ENCODE assay signal across 23 cellular contexts in the genomic region with DNA sequence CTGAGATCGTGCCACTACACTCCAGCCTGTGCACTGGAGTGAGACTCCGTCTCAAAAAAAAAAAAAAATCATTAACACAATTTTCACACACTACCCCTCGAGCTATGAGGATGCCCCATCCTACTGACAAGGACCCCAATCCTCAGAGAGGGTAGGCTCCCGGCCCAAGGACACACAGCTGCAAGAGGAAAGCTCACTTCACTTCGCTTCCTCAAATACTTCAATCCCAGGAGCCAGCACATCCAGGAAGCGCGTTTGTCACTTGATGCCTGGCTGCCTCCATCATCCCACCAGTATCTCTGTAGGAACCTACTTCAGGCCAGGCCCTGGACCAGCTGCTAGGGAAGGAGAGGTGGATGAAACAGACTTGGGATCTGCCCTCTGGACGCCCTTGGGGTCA.
DNase-seq lines count a peak whose midpoint lies in the region; ATAC-seq, FAIRE-seq and TF ChIP-seq lines count a peak whose summit lies in the region.
"Had no signal": no experiment of that assay in that cellular context is flagged by ENCODE, and none has a peak within 500 bp of the region (broad histone marks: within the 10 kb centered on the region; RNA-seq: fewer than 3 reads in every experiment).

No MANE protein-coding gene starts in this region.

- H3K27ac Mint-ChIP-seq in stimulated activated naive B cell treated with anti-CD40 and anti-IgM and Interleukin-4, amounts not matched to agents 10 μg/mL and 1 μg/mL and 100 μg/mL, for 72 hours: peak overlapping the region; percentile 47

- H3K36me3 ChIP-seq in left ventricle myocardium inferior: peaks cover 15% of the 10 kb centered on the region
- peaks cover 6% of the 10 kb centered on the region in 2 donors for H3K36me3 ChIP-seq in kidney (ENCODE audit: control insufficient read depth in 1 of 2, insufficient read depth in 2 of 2, low read length in 2 of 2)
- peaks cover 0 to 5% of the 10 kb centered on the region in 2 donors for H3K36me3 ChIP-seq in vagina
- H3K36me3 ChIP-seq: MG63 had no signal

- FAIRE-seq in kidney (lab: Jason Lieb, UNC): no peak
- FAIRE-seq: A204.1, HTR-8/SVneo had no signal

- peaks cover 20 to 39% of the 10 kb centered on the region in 2 donors for H3K4me1 Mint-ChIP-seq in stimulated activated naive B cell treated with anti-CD40 and anti-IgM and Interleukin-4, amounts not matched to agents 10 μg/mL and 1 μg/mL and 100 μg/mL, for 72 hours

- no peak for TF ChIP-seq CTCF in left ventricle myocardium inferior (IDR thresholded peaks at IDR 0.05; ENCODE audit: borderline replicate concordance)
- TF ChIP-seq CTCF in RWPE1 (conservative IDR thresholded peaks at IDR 0.05; ENCODE audit: low read depth): no peak
- TF ChIP-seq CTCF in kidney (IDR thresholded peaks at IDR 0.05; ENCODE audit: borderline replicate concordance, extremely low read depth, insufficient read depth): no peak
- no peak for TF ChIP-seq CTCF in vagina (IDR thresholded peaks at IDR 0.05)

- no peak overlapping the region for H3K4me3 ChIP-seq in left ventricle myocardium inferior
- H3K4me3 ChIP-seq in kidney (ENCODE audit: low read length in 2 of 2): no peak overlapping the region
- no peak overlapping the region for H3K4me3 ChIP-seq in vagina
- H3K4me3 ChIP-seq: HAP-1, MG63 had no signal

- H3K27ac ChIP-seq in left ventricle myocardium inferior (replicated peaks) (no peak overlapping the region), RWPE1 (peak overlapping the region; percentile 61), kidney (ENCODE audit: low read depth in 2 of 2, low read length in 2 of 2) (no peak overlapping the region), vagina (no peak overlapping the region)
- H3K27ac ChIP-seq: HL-60 had no signal

- no peak for ATAC-seq in Right ventricle myocardium superior (ENCODE audit: poor library complexity)
- ATAC-seq in stimulated activated naive B cell treated with anti-CD40 and anti-IgM and Interleukin-4, amounts not matched to agents 10 μg/mL and 1 μg/mL and 100 μg/mL, for 72 hours (replicated peaks): no peak
- no peak for ATAC-seq in GM18511 (IDR thresholded peaks at IDR 0.05; ENCODE audit: unreplicated experiment)

- no peaks in the 10 kb centered on the region for H3K9me3 Mint-ChIP-seq in stimulated activated naive B cell treated with anti-CD40 and anti-IgM and Interleukin-4, amounts not matched to agents 10 μg/mL and 1 μg/mL and 100 μg/mL, for 72 hours
- H3K9me3 Mint-ChIP-seq: IgD-negative memory B cell had no signal

- peaks cover 18 to 33% of the 10 kb centered on the region in 2 donors for H3K36me3 Mint-ChIP-seq in stimulated activated naive B cell treated with anti-CD40 and anti-IgM and Interleukin-4, amounts not matched to agents 10 μg/mL and 1 μg/mL and 100 μg/mL, for 72 hours

- H3K27me3 Mint-ChIP-seq in stimulated activated naive B cell treated with anti-CD40 and anti-IgM and Interleukin-4, amounts not matched to agents 10 μg/mL and 1 μg/mL and 100 μg/mL, for 72 hours: no peaks in the 10 kb centered on the region
- H3K27me3 Mint-ChIP-seq: IgD-negative memory B cell had no signal

- POLR2A ChIA-PET in RWPE1 (lab: Yijun Ruan, JAX; ENCODE audit: low non-redundant PET): no interaction called here

- intact Hi-C loops in Right ventricle myocardium superior (cut with DNase I) (loop anchor here (5.0 kb wide), 1 partner anchor 39 kb away; no protein-coding TSS in a partner anchor), left ventricle myocardium inferior (cut with micrococcal nuclease) (no loop called here), kidney (cut with DNase I) (no loop called here), vagina (cut with DNase I) (no loop called here)

- no peak for TF ChIP-seq POLR2A in vagina (IDR thresholded peaks at IDR 0.05)

- H3K9me3 ChIP-seq in left ventricle myocardium inferior (replicated peaks): no peaks in the 10 kb centered on the region
- no peaks in the 10 kb centered on the region for H3K9me3 ChIP-seq in kidney (ENCODE audit: control insufficient read depth in 1 of 2, low read length in 2 of 2)
- no peaks in the 10 kb centered on the region for H3K9me3 ChIP-seq in vagina
- H3K9me3 ChIP-seq: HAP-1, MG63 had no signal

- DNase-seq in Right ventricle myocardium superior (peak; percentile 6), left ventricle myocardium inferior (no peak), RWPE1 (ENCODE audit: low spot score) (no peak), kidney (peak; percentile 16), vagina (ENCODE audit: extremely low spot score in 2 of 2) (no peak), NCI-H1092 (lab: John Stamatoyannopoulos, UW) (no peak)
- no peak for DNase-seq in stimulated activated naive B cell treated with anti-CD40 and anti-IgM and Interleukin-4, amounts not matched to agents 10 μg/mL and 1 μg/mL and 100 μg/mL, for 72 hours
- DNase-seq: C1 segment of cervical spinal cord, COR-L47, DMS 273 treated with DMSO at 0.1 percent for 48 hours, GDM1, Kasumi-1, MG63, NCI-H1092 treated with DMSO at 0.1 percent for 48 hours, NCI-H2081 treated with DMSO at 0.1 percent for 48 hours, NCI-H82, OCI-M1 had no signal

- CTCF ChIA-PET in RWPE1 (lab: Yijun Ruan, JAX): no interaction called here

- H3K27me3 ChIP-seq in left ventricle myocardium inferior (ENCODE audit: low read depth) (no peaks in the 10 kb centered on the region), vagina (no peaks in the 10 kb centered on the region)
- H3K27me3 ChIP-seq: MG63 had no signal

- H3K4me1 ChIP-seq in left ventricle myocardium inferior: peaks cover 59% of the 10 kb centered on the region
- H3K4me1 ChIP-seq in kidney (ENCODE audit: control insufficient read depth in 1 of 2, insufficient read depth in 1 of 2, low read depth in 1 of 2, low read length in 2 of 2): peaks cover 2 to 18% of the 10 kb centered on the region in 2 donors
- H3K4me1 ChIP-seq in vagina: peaks cover 35% of the 10 kb centered on the region
- H3K4me1 ChIP-seq: HAP-1 had no signal

- no peak overlapping the region for H3K9ac ChIP-seq in kidney (ENCODE audit: low read length in 2 of 2)

- H3K4me3 Mint-ChIP-seq in stimulated activated naive B cell treated with anti-CD40 and anti-IgM and Interleukin-4, amounts not matched to agents 10 μg/mL and 1 μg/mL and 100 μg/mL, for 72 hours: no peak overlapping the region
- H3K4me3 Mint-ChIP-seq: IgD-negative memory B cell had no signal

Comparison
In these comparisons a context has a peak if more than half of its experiments do, and no peak if none do; other contexts are left out.
1. DNase-seq: peak in Right ventricle myocardium superior (single experiment) and kidney (single experiment); none in left ventricle myocardium inferior (single experiment), RWPE1 (single experiment), stimulated activated naive B cell treated with anti-CD40 and anti-IgM and Interleukin-4, amounts not matched to agents 10 μg/mL and 1 μg/mL and 100 μg/mL, for 72 hours (single experiment), vagina (0 of 2) and NCI-H1092 (single experiment).